ENCODE assay signal across 8 cellular contexts in genomic region chr10:85548038-85548437, GRCh38.
A peak's percentile ranks its signal among the peaks of the same experiment; 100 is the strongest.
DNase-seq lines count a peak whose midpoint lies in the region; ATAC-seq and TF ChIP-seq lines count a peak whose summit lies in the region.

No MANE protein-coding gene starts in this region.

- TF ChIP-seq CTCF in ascending aorta (IDR thresholded peaks at IDR 0.05), result peak in 1 of 3 experiments; percentile 27

- no peak overlapping the region for H3K4me2 ChIP-seq in trophoblast cell (ENCODE audit: low read length)

- H3K79me1 ChIP-seq in trophoblast cell (ENCODE audit: low read length), result peaks cover 6% of the 10 kb centered on the region

- H3K23ac ChIP-seq in trophoblast cell (ENCODE audit: low read length), result no peak overlapping the region

- H2BK12ac ChIP-seq in trophoblast cell (ENCODE audit: low read length), result peak overlapping the region; percentile 94

- H3K9ac ChIP-seq in HUES48 (ENCODE audit: low read depth, low read length), result no peak overlapping the region
- no peak overlapping the region for H3K9ac ChIP-seq in trophoblast cell (ENCODE audit: low read length)

- no peak overlapping the region for H2BK5ac ChIP-seq in trophoblast cell (ENCODE audit: low read depth, low read length, poor library complexity)

- H3K27me3 ChIP-seq in HUES48 (ENCODE audit: control insufficient read depth, insufficient read depth, low read length) (no peaks in the 10 kb centered on the region), trophoblast cell (ENCODE audit: insufficient read depth, low read length) (no peaks in the 10 kb centered on the region), ascending aorta (no peaks in the 10 kb centered on the region)

- H3K79me2 ChIP-seq in trophoblast cell (ENCODE audit: control insufficient read depth, insufficient read depth, low read length, poor library complexity), result no peaks in the 10 kb centered on the region

- in situ Hi-C loops in SK-MEL-5 (cut with HindIII; ENCODE audit: low pct_unique_long_range_greater_than_20kb, low sequenced_read_pairs), result no loop called here

- H2AFZ ChIP-seq in trophoblast cell (ENCODE audit: insufficient read depth, low read length, poor library complexity), result no peak overlapping the region

- H4K91ac ChIP-seq in trophoblast cell (ENCODE audit: low read depth, low read length), result peak overlapping the region; percentile 37

- peak; percentile 26 for DNase-seq in NCI-H2196 (lab: John Stamatoyannopoulos, UW; ENCODE audit: unreplicated experiment)
- DNase-seq in NCI-H2196 treated with DMSO at 0.1 percent for 48 hours (lab: John Stamatoyannopoulos, UW; ENCODE audit: unreplicated experiment), result no peak
- DNase-seq in SK-MEL-5 (ENCODE audit: low read depth, low spot score), result peak; percentile 70
- DNase-seq in trophoblast cell, result peak; percentile 17 to 45
- no peak for DNase-seq in ascending aorta (ENCODE audit: low spot score in 2 of 2)

- no peaks in the 10 kb centered on the region for H3K36me3 ChIP-seq in HUES48 (ENCODE audit: control insufficient read depth, insufficient read depth, low read length)
- H3K36me3 ChIP-seq in trophoblast cell (ENCODE audit: control insufficient read depth in 1 of 2, insufficient read depth in 2 of 2, low read length in 2 of 2), result no peaks in the 10 kb centered on the region
- no peaks in the 10 kb centered on the region for H3K36me3 ChIP-seq in ascending aorta

- ATAC-seq in GM21619 (IDR thresholded peaks at IDR 0.05; ENCODE audit: unreplicated experiment), result peak; percentile 81
- peak; percentile 80 for ATAC-seq in esophagus mucosa

- no peak overlapping the region for H3K18ac ChIP-seq in trophoblast cell (ENCODE audit: low read length)

- no peak overlapping the region for H4K12ac ChIP-seq in trophoblast cell (ENCODE audit: low read depth, low read length)

- H3K14ac ChIP-seq in trophoblast cell (ENCODE audit: low read length), result no peak overlapping the region

- no CpG with 5 or more reads among the region's 2 CpGs for WGBS in trophoblast cell (ENCODE audit: extremely low coverage, insufficient coverage, insufficient read length)

- H3K4me1 ChIP-seq in HUES48 (ENCODE audit: control insufficient read depth, insufficient read depth, low read length) (peaks cover 14% of the 10 kb centered on the region), trophoblast cell (ENCODE audit: control insufficient read depth in 1 of 2, insufficient read depth in 2 of 2, low read length in 2 of 2) (peaks cover 4% of the 10 kb centered on the region in 2 experiments), ascending aorta (no peaks in the 10 kb centered on the region)

- peak overlapping the region; percentile 29 for H2AK5ac ChIP-seq in trophoblast cell (ENCODE audit: low read length)

- intact Hi-C loops in ascending aorta (cut with DNase I), result loop anchor here (5.0 kb wide), 1 partner anchor 829 kb away; no protein-coding TSS in a partner anchor

- H3K9me3 ChIP-seq in HUES48 (ENCODE audit: control insufficient read depth, insufficient read depth, low read length) (no peaks in the 10 kb centered on the region), trophoblast cell (ENCODE audit: insufficient read depth, low read depth, low read length) (no peaks in the 10 kb centered on the region), ascending aorta (no peaks in the 10 kb centered on the region)

- H3K27ac ChIP-seq in HUES48 (ENCODE audit: low read depth, low read length), result peak overlapping the region; percentile 82
- H3K27ac ChIP-seq in trophoblast cell (ENCODE audit: low read depth, low read length), result no peak overlapping the region
- H3K27ac ChIP-seq in ascending aorta, result no peak overlapping the region

- H4K8ac ChIP-seq in trophoblast cell (ENCODE audit: low read depth, low read length), result no peak overlapping the region

- no peak overlapping the region for H3K4me3 ChIP-seq in HUES48 (ENCODE audit: low read depth, low read length)
- no peak overlapping the region for H3K4me3 ChIP-seq in trophoblast cell (ENCODE audit: low read depth, low read length)
- no peak overlapping the region for H3K4me3 ChIP-seq in ascending aorta

- H2BK120ac ChIP-seq in trophoblast cell (ENCODE audit: insufficient read depth, low read length, poor library complexity), result peak overlapping the region; percentile 33

- H3K4ac ChIP-seq in trophoblast cell (ENCODE audit: low read depth, low read length), result no peak overlapping the region

Comparison
In these comparisons a context has a peak if more than half of its experiments do, and no peak if none do; other contexts are left out.
1. DNase-seq: peak in NCI-H2196 (single experiment), SK-MEL-5 (single experiment) and trophoblast cell (2 of 2); none in NCI-H2196 treated with DMSO at 0.1 percent for 48 hours (single experiment) and ascending aorta (0 of 2).